15 cellular contexts compared by ENCODE assay signal in the genomic region with DNA sequence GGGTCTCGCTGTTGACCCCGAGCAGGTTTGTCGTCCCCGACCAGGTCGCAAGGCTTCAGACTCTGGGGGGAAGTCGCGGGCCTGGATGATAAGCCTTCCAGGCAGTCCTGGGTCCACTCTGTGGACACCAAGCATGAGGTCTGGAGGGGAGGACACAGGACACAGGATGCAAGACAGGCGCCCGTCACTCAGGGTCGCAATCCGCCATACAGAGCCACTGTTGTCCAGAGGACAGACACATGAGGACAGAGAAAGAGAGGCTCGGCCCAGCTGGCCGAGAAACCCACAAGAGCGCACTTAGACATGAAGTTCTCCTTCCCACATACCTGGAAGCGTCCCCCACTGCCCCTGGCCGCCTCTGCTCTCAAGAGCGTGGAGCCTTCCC. TPM values are rescaled to one million over a fixed set of nuclear protein-coding genes. Genes with fewer than 3 reads are reported as not detected.
DNase-seq lines count a peak whose midpoint lies in the region; ATAC-seq and TF ChIP-seq lines count a peak whose summit lies in the region.
"Had no signal": no experiment of that assay in that cellular context is flagged by ENCODE, and none has a peak within 500 bp of the region (broad histone marks: within the 10 kb centered on the region; RNA-seq: fewer than 3 reads in every experiment).

No MANE protein-coding gene starts in this region.

- H3K9me3 ChIP-seq in skeletal muscle satellite cell (replicated peaks; ENCODE audit: low read length) = no peaks in the 10 kb centered on the region
- H3K9me3 ChIP-seq: sigmoid colon had no signal

- CTCF ChIA-PET in activated CD8-positive, alpha-beta T cell treated with anti-CD3 and anti-CD28 coated beads for 36 hours (lab: Charles Lee) = interaction anchor here (0.6 to 6.5 kb wide), 14 partner anchors 10 to 294 kb away, joined by 3 to 125 read pairs (median 3); no protein-coding TSS in a partner anchor
- CTCF ChIA-PET in activated CD8-positive, alpha-beta T cell treated with anti-CD3 and anti-CD28 coated beads, Interleukin-2, amount 10 ng/mL, durations not matched to agents 7 days and 5 days (lab: Charles Lee) = interaction anchor here (0.6 to 2.7 kb wide), 7 partner anchors 15 to 294 kb away, joined by 3 to 18 read pairs (median 5); no protein-coding TSS in a partner anchor

- no peak for DNase-seq in activated CD8-positive, alpha-beta T cell treated with anti-CD3 and anti-CD28 coated beads for 36 hours
- no peak for DNase-seq in activated CD8-positive, alpha-beta T cell treated with anti-CD3 and anti-CD28 coated beads, Interleukin-2, amount 10 ng/mL, durations not matched to agents 7 days and 5 days
- no peak for DNase-seq in activated T-helper 1 cell treated with anti-CD3 and anti-CD28 coated beads, Interleukin-12 subunit alpha, Interleukin-12 subunit beta, Interleukin-2, Interleukin-4 antibody, amounts not matched to agents 30 ng/mL and 10 ng/mL and 1 ng/mL, durations not matched to agents 14 hours and 24 hours and 36 hours (ENCODE audit: low spot score)
- DNase-seq in glutamatergic neuron (no peak), NCI-H1105 (lab: John Stamatoyannopoulos, UW) (no peak), NCI-H1694 (lab: John Stamatoyannopoulos, UW) (no peak), HK-2 (ENCODE audit: unreplicated experiment) (no peak)
- DNase-seq: ACHN, KG1, NCI-H2081 had no signal

- peak overlapping the region; percentile 85 for H3K4me2 ChIP-seq in skeletal muscle satellite cell (ENCODE audit: low read length)

- peaks cover 26% of the 10 kb centered on the region for H3K36me3 Mint-ChIP-seq in activated CD8-positive, alpha-beta T cell treated with anti-CD3 and anti-CD28 coated beads for 36 hours (ENCODE audit: low read depth)
- H3K36me3 Mint-ChIP-seq in activated CD8-positive, alpha-beta T cell treated with anti-CD3 and anti-CD28 coated beads, Interleukin-2, amount 10 ng/mL, durations not matched to agents 7 days and 5 days (ENCODE audit: low read depth) = peaks cover 39% of the 10 kb centered on the region
- H3K36me3 Mint-ChIP-seq in activated T-helper 1 cell treated with anti-CD3 and anti-CD28 coated beads, Interleukin-12 subunit alpha, Interleukin-12 subunit beta, Interleukin-2, Interleukin-4 antibody, amounts not matched to agents 30 ng/mL and 10 ng/mL and 1 ng/mL, durations not matched to agents 14 hours and 24 hours and 36 hours (ENCODE audit: low read depth) = peaks cover 16% of the 10 kb centered on the region
- peaks cover 4% of the 10 kb centered on the region for H3K36me3 Mint-ChIP-seq in glutamatergic neuron (ENCODE audit: unreplicated experiment)

- no peaks in the 10 kb centered on the region for H3K36me3 ChIP-seq in skeletal muscle satellite cell (ENCODE audit: insufficient read depth, low read length)
- H3K36me3 ChIP-seq: sigmoid colon had no signal

- H3K4me1 Mint-ChIP-seq in activated CD8-positive, alpha-beta T cell treated with anti-CD3 and anti-CD28 coated beads for 36 hours (ENCODE audit: low read depth) = peaks cover 44% of the 10 kb centered on the region
- H3K4me1 Mint-ChIP-seq in activated CD8-positive, alpha-beta T cell treated with anti-CD3 and anti-CD28 coated beads, Interleukin-2, amount 10 ng/mL, durations not matched to agents 7 days and 5 days (ENCODE audit: low read depth) = peaks cover 49% of the 10 kb centered on the region
- peaks cover 34% of the 10 kb centered on the region for H3K4me1 Mint-ChIP-seq in activated T-helper 1 cell treated with anti-CD3 and anti-CD28 coated beads, Interleukin-12 subunit alpha, Interleukin-12 subunit beta, Interleukin-2, Interleukin-4 antibody, amounts not matched to agents 30 ng/mL and 10 ng/mL and 1 ng/mL, durations not matched to agents 14 hours and 24 hours and 36 hours (ENCODE audit: low read depth)
- H3K4me1 Mint-ChIP-seq in glutamatergic neuron (ENCODE audit: low read depth, unreplicated experiment) = peaks cover 7% of the 10 kb centered on the region

- H3K27ac Mint-ChIP-seq in activated CD8-positive, alpha-beta T cell treated with anti-CD3 and anti-CD28 coated beads for 36 hours = no peak overlapping the region
- no peak overlapping the region for H3K27ac Mint-ChIP-seq in activated CD8-positive, alpha-beta T cell treated with anti-CD3 and anti-CD28 coated beads, Interleukin-2, amount 10 ng/mL, durations not matched to agents 7 days and 5 days
- H3K27ac Mint-ChIP-seq in activated T-helper 1 cell treated with anti-CD3 and anti-CD28 coated beads, Interleukin-12 subunit alpha, Interleukin-12 subunit beta, Interleukin-2, Interleukin-4 antibody, amounts not matched to agents 30 ng/mL and 10 ng/mL and 1 ng/mL, durations not matched to agents 14 hours and 24 hours and 36 hours = no peak overlapping the region
- no peak overlapping the region for H3K27ac Mint-ChIP-seq in glutamatergic neuron (ENCODE audit: unreplicated experiment)

- no peaks in the 10 kb centered on the region for H3K27me3 ChIP-seq in skeletal muscle satellite cell (ENCODE audit: control insufficient read depth, insufficient read depth, low read length)

- peaks cover 38% of the 10 kb centered on the region for H3K27me3 Mint-ChIP-seq in activated CD8-positive, alpha-beta T cell treated with anti-CD3 and anti-CD28 coated beads for 36 hours
- peaks cover 23% of the 10 kb centered on the region for H3K27me3 Mint-ChIP-seq in activated CD8-positive, alpha-beta T cell treated with anti-CD3 and anti-CD28 coated beads, Interleukin-2, amount 10 ng/mL, durations not matched to agents 7 days and 5 days (ENCODE audit: low read depth)
- H3K27me3 Mint-ChIP-seq in activated T-helper 1 cell treated with anti-CD3 and anti-CD28 coated beads, Interleukin-12 subunit alpha, Interleukin-12 subunit beta, Interleukin-2, Interleukin-4 antibody, amounts not matched to agents 30 ng/mL and 10 ng/mL and 1 ng/mL, durations not matched to agents 14 hours and 24 hours and 36 hours (ENCODE audit: insufficient read depth) = peaks cover 33% of the 10 kb centered on the region
- peaks cover 31% of the 10 kb centered on the region for H3K27me3 Mint-ChIP-seq in glutamatergic neuron (ENCODE audit: unreplicated experiment)

- POLR2A ChIA-PET in activated CD8-positive, alpha-beta T cell treated with anti-CD3 and anti-CD28 coated beads for 36 hours (lab: Charles Lee) = no interaction called here
- POLR2A ChIA-PET in activated CD8-positive, alpha-beta T cell treated with anti-CD3 and anti-CD28 coated beads, Interleukin-2, amount 10 ng/mL, durations not matched to agents 7 days and 5 days (lab: Charles Lee) = no interaction called here

- ATAC-seq in activated CD8-positive, alpha-beta T cell treated with anti-CD3 and anti-CD28 coated beads for 36 hours = no peak
- no peak for ATAC-seq in activated CD8-positive, alpha-beta T cell treated with anti-CD3 and anti-CD28 coated beads, Interleukin-2, amount 10 ng/mL, durations not matched to agents 7 days and 5 days

- intact Hi-C loops in activated CD8-positive, alpha-beta T cell treated with anti-CD3 and anti-CD28 coated beads for 36 hours (cut with micrococcal nuclease) = loop anchor here (5.0 kb wide), 1 partner anchor 294 kb away; no protein-coding TSS in a partner anchor
- intact Hi-C loops in activated T-helper 1 cell treated with anti-CD3 and anti-CD28 coated beads, Interleukin-12 subunit alpha, Interleukin-12 subunit beta, Interleukin-2, Interleukin-4 antibody, amounts not matched to agents 30 ng/mL and 10 ng/mL and 1 ng/mL, durations not matched to agents 14 hours and 24 hours and 36 hours (cut with micrococcal nuclease) = loop anchor here (2.0 kb wide), 1 partner anchor 14 kb away; no protein-coding TSS in a partner anchor

- H3K9ac ChIP-seq in skeletal muscle satellite cell (ENCODE audit: low read depth, low read length) = peak overlapping the region; percentile 70

- peaks cover 49% of the 10 kb centered on the region for H3K4me1 ChIP-seq in skeletal muscle satellite cell (ENCODE audit: control insufficient read depth, insufficient read depth, low read length)

- H3K4me3 Mint-ChIP-seq in activated CD8-positive, alpha-beta T cell treated with anti-CD3 and anti-CD28 coated beads for 36 hours = peak overlapping the region; percentile 43
- H3K4me3 Mint-ChIP-seq in activated CD8-positive, alpha-beta T cell treated with anti-CD3 and anti-CD28 coated beads, Interleukin-2, amount 10 ng/mL, durations not matched to agents 7 days and 5 days = no peak overlapping the region
- peak overlapping the region; percentile 56 for H3K4me3 Mint-ChIP-seq in activated T-helper 1 cell treated with anti-CD3 and anti-CD28 coated beads, Interleukin-12 subunit alpha, Interleukin-12 subunit beta, Interleukin-2, Interleukin-4 antibody, amounts not matched to agents 30 ng/mL and 10 ng/mL and 1 ng/mL, durations not matched to agents 14 hours and 24 hours and 36 hours
- H3K4me3 Mint-ChIP-seq in glutamatergic neuron (ENCODE audit: unreplicated experiment) = peak overlapping the region; percentile 65

- TF ChIP-seq CTCF in activated CD8-positive, alpha-beta T cell treated with anti-CD3 and anti-CD28 coated beads for 36 hours (IDR thresholded peaks at IDR 0.05) = no peak
- TF ChIP-seq CTCF in glutamatergic neuron (IDR thresholded peaks at IDR 0.05; ENCODE audit: partially characterized antibody, unreplicated experiment) = no peak

- peak overlapping the region; percentile 56 for H3K4me3 ChIP-seq in skeletal muscle satellite cell (ENCODE audit: low read length)

- H3K9me3 Mint-ChIP-seq in activated CD8-positive, alpha-beta T cell treated with anti-CD3 and anti-CD28 coated beads for 36 hours = no peaks in the 10 kb centered on the region
- no peaks in the 10 kb centered on the region for H3K9me3 Mint-ChIP-seq in activated CD8-positive, alpha-beta T cell treated with anti-CD3 and anti-CD28 coated beads, Interleukin-2, amount 10 ng/mL, durations not matched to agents 7 days and 5 days (ENCODE audit: insufficient read depth)
- no peaks in the 10 kb centered on the region for H3K9me3 Mint-ChIP-seq in activated T-helper 1 cell treated with anti-CD3 and anti-CD28 coated beads, Interleukin-12 subunit alpha, Interleukin-12 subunit beta, Interleukin-2, Interleukin-4 antibody, amounts not matched to agents 30 ng/mL and 10 ng/mL and 1 ng/mL, durations not matched to agents 14 hours and 24 hours and 36 hours
- H3K9me3 Mint-ChIP-seq in glutamatergic neuron (ENCODE audit: unreplicated experiment) = peaks cover 4% of the 10 kb centered on the region

RNA-seq across cellular contexts. Expression of a gene that starts 4.8 kb away (rescaled TPM):
- total RNA-seq in activated CD8-positive, alpha-beta T cell treated with anti-CD3 and anti-CD28 coated beads for 36 hours = under 1 TPM; 0.11 to 0.18 TPM
- total RNA-seq in activated CD8-positive, alpha-beta T cell treated with anti-CD3 and anti-CD28 coated beads, Interleukin-2, amount 10 ng/mL, durations not matched to agents 7 days and 5 days = under 1 TPM; 0.24 to 0.31 TPM
- 0.17 and 0.21 TPM in 2 replicates for total RNA-seq in activated T-helper 1 cell treated with anti-CD3 and anti-CD28 coated beads, Interleukin-12 subunit alpha, Interleukin-12 subunit beta, Interleukin-2, Interleukin-4 antibody, amounts not matched to agents 30 ng/mL and 10 ng/mL and 1 ng/mL, durations not matched to agents 14 hours and 24 hours and 36 hours
- total RNA-seq in glutamatergic neuron (ENCODE audit: unreplicated experiment) = not detected
- 0.22 and 0.25 TPM in 2 replicates for total RNA-seq in skeletal muscle satellite cell (2012; rRNA removed)

RNA-seq across cellular contexts. Expression of a gene that starts 16.9 kb away (rescaled TPM):
- total RNA-seq in activated CD8-positive, alpha-beta T cell treated with anti-CD3 and anti-CD28 coated beads for 36 hours = not detected
- total RNA-seq in activated CD8-positive, alpha-beta T cell treated with anti-CD3 and anti-CD28 coated beads, Interleukin-2, amount 10 ng/mL, durations not matched to agents 7 days and 5 days = not detected
- not detected in 2 replicates for total RNA-seq in activated T-helper 1 cell treated with anti-CD3 and anti-CD28 coated beads, Interleukin-12 subunit alpha, Interleukin-12 subunit beta, Interleukin-2, Interleukin-4 antibody, amounts not matched to agents 30 ng/mL and 10 ng/mL and 1 ng/mL, durations not matched to agents 14 hours and 24 hours and 36 hours
- not detected for total RNA-seq in glutamatergic neuron (ENCODE audit: unreplicated experiment)
- total RNA-seq in skeletal muscle satellite cell (2012; rRNA removed) = not detected in 2 replicates
- total RNA-seq: Daoy, sigmoid colon, SK-MEL-5, urinary bladder had no signal
